11 cellular contexts compared by ENCODE assay signal in genomic region chr13:41199526-41199925, GRCh38.
DNase-seq lines count a peak whose midpoint lies in the region; ATAC-seq and TF ChIP-seq lines count a peak whose summit lies in the region.
"Had no signal": no experiment of that assay in that cellular context is flagged by ENCODE, and none has a peak within 500 bp of the region (broad histone marks: within the 10 kb centered on the region; RNA-seq: fewer than 3 reads in every experiment).

No MANE protein-coding gene starts in this region.

- no peak overlapping the region for H3K27ac ChIP-seq in brain microvascular endothelial cell
- H3K27ac ChIP-seq: prostate gland had no signal

- in situ Hi-C loops in brain microvascular endothelial cell (cut with HindIII; ENCODE audit: low pct_ligation_motif_present, low sequenced_read_pairs): no loop called here

- ATAC-seq in GM18868 (IDR thresholded peaks at IDR 0.05; ENCODE audit: unreplicated experiment): peak; percentile 81
- ATAC-seq in HG02678 (IDR thresholded peaks at IDR 0.05; ENCODE audit: unreplicated experiment): peak; percentile 85

- no peaks in the 10 kb centered on the region for H3K27me3 ChIP-seq in brain microvascular endothelial cell (replicated peaks)

- no peak overlapping the region for H3K4me3 ChIP-seq in brain microvascular endothelial cell (ENCODE audit: low read depth, low read length)
- H3K4me3 ChIP-seq: prostate gland had no signal

- no peaks in the 10 kb centered on the region for H3K36me3 ChIP-seq in brain microvascular endothelial cell (replicated peaks)
- H3K36me3 ChIP-seq: prostate gland had no signal

- TF ChIP-seq CTCF in AG09319 (IDR thresholded peaks at IDR 0.05; ENCODE audit: low read depth, low read length): no peak
- no peak for TF ChIP-seq CTCF in brain microvascular endothelial cell (IDR thresholded peaks at IDR 0.05; ENCODE audit: low read depth, low read length, missing control alignments)

- DNase-seq in AG09319 (ENCODE audit: extremely low read depth, low read depth) (peak; percentile 81), NAMALWA (ENCODE audit: low spot score) (peak; percentile 83), brain microvascular endothelial cell (no peak), HuH-7 (ENCODE audit: low spot score) (no peak)
- no peak for DNase-seq in effector CD4-positive, alpha-beta T cell
- DNase-seq in activated CD4-positive, alpha-beta T cell treated with anti-CD3 and anti-CD28 coated beads, Interleukin-2, amount 50 U/mL, for 4 hours: no peak
- DNase-seq: activated CD4-positive, alpha-beta T cell treated with anti-CD3 and anti-CD28 coated beads, Interleukin-2, amount 10 ng/mL, durations not matched to agents 24 days and 14 days; amniotic stem cell had no signal

Comparison
In these comparisons a context has a peak if more than half of its experiments do, and no peak if none do; other contexts are left out.
1. DNase-seq: peak in AG09319 (single experiment) and NAMALWA (single experiment); none in effector CD4-positive, alpha-beta T cell (single experiment), brain microvascular endothelial cell (single experiment), HuH-7 (single experiment) and activated CD4-positive, alpha-beta T cell treated with anti-CD3 and anti-CD28 coated beads, Interleukin-2, amount 50 U/mL, for 4 hours (0 of 2).